Comparison of ENCODE assay signal across 10 cellular contexts in the genomic region with DNA sequence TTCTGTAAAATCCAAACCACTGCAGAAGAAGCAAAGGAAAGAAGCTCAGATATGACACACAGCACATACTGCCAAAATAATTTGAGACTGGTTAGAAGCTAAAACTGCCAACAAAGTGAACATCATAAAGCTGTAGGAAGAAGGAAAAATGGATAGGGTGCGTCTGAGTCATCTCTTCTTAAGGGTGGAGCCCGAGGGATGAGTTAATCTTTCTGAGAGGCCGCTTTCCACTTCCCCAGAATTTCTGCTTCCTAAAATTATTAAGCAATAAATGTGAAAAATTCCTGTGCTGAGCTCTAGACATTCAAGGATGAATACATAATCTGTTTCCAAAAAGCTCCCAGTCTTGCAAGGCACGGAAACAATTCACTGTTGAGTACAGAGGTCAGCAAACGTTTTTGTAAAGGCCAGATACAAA. TPM values are rescaled to one million over a fixed set of nuclear protein-coding genes. Genes with fewer than 3 reads are reported as not detected.
DNase-seq lines count a peak whose midpoint lies in the region; ATAC-seq and TF ChIP-seq lines count a peak whose summit lies in the region.
"Had no signal": no experiment of that assay in that cellular context is flagged by ENCODE, and none has a peak within 500 bp of the region (broad histone marks: within the 10 kb centered on the region; RNA-seq: fewer than 3 reads in every experiment).

No MANE protein-coding gene starts in this region.

- peak overlapping the region; percentile 40 for H2BK5ac ChIP-seq in IMR-90 (ENCODE audit: low read depth, low read length, poor library complexity, severe bottlenecking)

- dilution Hi-C loops in IMR-90 (cut with HindIII; ENCODE audit: low sequenced_read_pairs, unreplicated experiment), result no loop called here

- H3K4me3 ChIP-seq in AG04450 (ENCODE audit: low read depth, low read length) (no peak overlapping the region), IMR-90 (ENCODE audit: insufficient read depth, low read depth, low read length) (no peak overlapping the region), coronary artery (no peak overlapping the region), muscle layer of colon (ENCODE audit: low read depth in 1 of 2, low read length in 2 of 2) (no peak overlapping the region)

- H3K36me3 ChIP-seq in IMR-90 (ENCODE audit: control insufficient read depth, insufficient read depth, low read length) (peaks cover 26% of the 10 kb centered on the region), muscle layer of colon (ENCODE audit: insufficient read depth, low read length) (peaks cover 50% of the 10 kb centered on the region)

- no peak overlapping the region for H3K56ac ChIP-seq in IMR-90 (ENCODE audit: extremely low read depth, insufficient read depth, low read length)

- no peak overlapping the region for H2AFZ ChIP-seq in IMR-90 (replicated peaks; ENCODE audit: low read length, poor library complexity)

- H2BK15ac ChIP-seq in IMR-90 (ENCODE audit: low read depth, low read length), result no peak overlapping the region

- ATAC-seq in IMR-90 (ENCODE audit: low read depth), result peak; percentile 76
- no peak for ATAC-seq in HG02678 (IDR thresholded peaks at IDR 0.05; ENCODE audit: unreplicated experiment)

- no peak overlapping the region for H2AK9ac ChIP-seq in IMR-90 (replicated peaks; ENCODE audit: low read depth, low read length, poor library complexity)

- H4K5ac ChIP-seq in IMR-90 (ENCODE audit: low read depth, low read length), result no peak overlapping the region

- H4K91ac ChIP-seq in IMR-90 (ENCODE audit: insufficient read depth, low read depth, low read length), result no peak overlapping the region

- H3K4ac ChIP-seq in IMR-90 (ENCODE audit: low read depth, low read length), result peak overlapping the region; percentile 9; the same call in 1 of the 2 replicates

- no peak overlapping the region for H3K4me2 ChIP-seq in IMR-90 (ENCODE audit: low read depth, low read length)

- H3K9me3 ChIP-seq in AG04450 (ENCODE audit: control insufficient read depth, insufficient read depth, low read length) (no peaks in the 10 kb centered on the region), IMR-90 (ENCODE audit: control insufficient read depth, insufficient read depth, low read length) (no peaks in the 10 kb centered on the region), muscle layer of colon (ENCODE audit: low read length) (no peaks in the 10 kb centered on the region)

- no peak for TF ChIP-seq RAD21 in IMR-90 (IDR thresholded peaks at IDR 0.05; ENCODE audit: low read length)

- POLR2A ChIA-PET in AG04450 (lab: Yijun Ruan, JAX), result interaction anchor here (1.0 to 1.1 kb wide), 2 partner anchors 17 to 261 kb away, joined by 3 read pairs; no protein-coding TSS in a partner anchor
- POLR2A ChIA-PET in IMR-90 (lab: Charles Lee; ENCODE audit: unreplicated experiment), result no interaction called here

- intact Hi-C loops in IMR-90 (cut with micrococcal nuclease), result loop anchor here (5.0 kb wide), 1 partner anchor 330 kb away; no protein-coding TSS in a partner anchor

- CTCF ChIA-PET in AG04450 (lab: Charles Lee), result interaction anchor here (1.3 to 4.5 kb wide), 5 partner anchors 9 to 261 kb away, joined by 4 to 50 read pairs (median 7); no protein-coding TSS in a partner anchor
- CTCF ChIA-PET in IMR-90 (lab: Yijun Ruan, JAX), result interaction anchor here (1.1 to 2.1 kb wide), 2 partner anchors 238 to 262 kb away, joined by 4 to 7 read pairs; no protein-coding TSS in a partner anchor

- 0 out of 2 replicates have a peak overlapping the region, but pooled peaks have one; percentile 20 for H2AK5ac ChIP-seq in IMR-90 (ENCODE audit: low read depth, low read length)

- no CpG with 5 or more reads among the region's 5 CpGs for WGBS in IMR-90 (ENCODE audit: extremely low coverage in 2 of 2, insufficient read length in 1 of 2), 2 experiments

- H4K20me1 ChIP-seq in IMR-90 (ENCODE audit: insufficient read depth, low read length), result peaks cover 12% of the 10 kb centered on the region

- BruUV-seq in IMR-90 (replicated peaks; lab: Mats Ljungman, UMichigan), result no TSS peak

- no peak overlapping the region for H4K8ac ChIP-seq in IMR-90 (ENCODE audit: low read depth in 2 of 2, low read length in 2 of 2)

- H3K23ac ChIP-seq in IMR-90 (ENCODE audit: low read depth, low read length), result 0 out of 2 replicates have a peak overlapping the region, but pooled peaks have one; percentile 6

- peaks cover 5% of the 10 kb centered on the region for H3K4me1 ChIP-seq in IMR-90 (ENCODE audit: control insufficient read depth, insufficient read depth, low read length)
- peaks cover 7% of the 10 kb centered on the region for H3K4me1 ChIP-seq in muscle layer of colon (ENCODE audit: insufficient read depth, low read length)

- in situ Hi-C loops in IMR-90 (cut with MboI; ENCODE audit: low sequenced_read_pairs), result no loop called here

- no peak overlapping the region for H3K18ac ChIP-seq in IMR-90 (ENCODE audit: low read depth, low read length)

- 0 out of 2 replicates have a peak overlapping the region, but pooled peaks have one; percentile 68 for H3K14ac ChIP-seq in IMR-90 (replicated peaks; ENCODE audit: low read depth, low read length)

- H2BK120ac ChIP-seq in IMR-90 (ENCODE audit: low read depth, low read length), result no peak overlapping the region

- DNase-seq in AG04450 (ENCODE audit: low read depth, low spot score), result peak; percentile 49
- DNase-seq in IMR-90, result peak; percentile 90
- no peak for DNase-seq in coronary artery (ENCODE audit: low spot score)
- no peak for DNase-seq in occipital lobe (lab: John Stamatoyannopoulos, UW)
- DNase-seq in inferior parietal cortex (ENCODE audit: extremely low spot score), result no peak
- no peak for DNase-seq in NCI-H1092 treated with DMSO at 0.1 percent for 48 hours (lab: John Stamatoyannopoulos, UW)
- DNase-seq: DND-41, NCI-H345 had no signal

- H3K9ac ChIP-seq in IMR-90 (ENCODE audit: low read depth, low read length) (no peak overlapping the region), muscle layer of colon (ENCODE audit: low read length) (no peak overlapping the region)

- TF ChIP-seq POLR2A in IMR-90 (IDR thresholded peaks at IDR 0.05; ENCODE audit: low read depth, low read length), result no peak

- no peaks in the 10 kb centered on the region for H3K27me3 ChIP-seq in AG04450 (ENCODE audit: control insufficient read depth, insufficient read depth, low read length)
- no peaks in the 10 kb centered on the region for H3K27me3 ChIP-seq in IMR-90 (ENCODE audit: control insufficient read depth, insufficient read depth, low read length)
- H3K27me3 ChIP-seq in muscle layer of colon (ENCODE audit: control insufficient read depth in 1 of 2, insufficient read depth in 2 of 2, low read length in 2 of 2), result no peaks in the 10 kb centered on the region

- no peak overlapping the region for H2BK20ac ChIP-seq in IMR-90 (ENCODE audit: low read depth, low read length)

- H3K27ac ChIP-seq in AG04450 (ENCODE audit: low read depth, low read length) (peak overlapping the region; percentile 50), IMR-90 (ENCODE audit: insufficient read depth, low read length) (peak overlapping the region; percentile 51; the same call in 1 of the 2 replicates), coronary artery (peak overlapping the region; percentile 18 to 73), muscle layer of colon (ENCODE audit: low read depth, low read length) (peak overlapping the region; percentile 48)

- 0 out of 2 replicates have a peak, but pooled peaks cover 5% of the 10 kb centered on the region for H3K9me1 ChIP-seq in IMR-90 (ENCODE audit: insufficient read depth, low read length)

- no peak for TF ChIP-seq CTCF in AG04450 (IDR thresholded peaks at IDR 0.05; ENCODE audit: low read depth, low read length)
- TF ChIP-seq CTCF in IMR-90 (conservative IDR thresholded peaks at IDR 0.05; ENCODE audit: low read depth, low read length), result no peak
- TF ChIP-seq CTCF in coronary artery (IDR thresholded peaks at IDR 0.05), result no peak

- peaks cover 0 to 12% of the 10 kb centered on the region in 2 experiments; a peak in 2 of 4 replicates for H3K79me1 ChIP-seq in IMR-90 (ENCODE audit: low read depth in 1 of 2, low read length in 2 of 2)

TF ChIP-seq in IMR-90, 13 proteins besides CTCF, POLR2A, EP300 and RAD21:
- TF ChIP-seq RFX5 (IDR thresholded peaks at IDR 0.05; ENCODE audit: low read depth, low read length), result no peak
- TF ChIP-seq CEBPB (IDR thresholded peaks at IDR 0.05; ENCODE audit: low read depth, low read length), result peak; percentile 72

RNA-seq across cellular contexts. Expression of a gene that starts 20.1 kb away (rescaled TPM):
- polyA plus RNA-seq in AG04450 (2011; rRNA removed) (44.2 and 45.1 TPM in 2 replicates), IMR-90 (2012; rRNA removed) (19.9 and 22.7 TPM in 2 replicates)
- 23.4 and 36.8 TPM in 2 replicates for polyA minus RNA-seq in AG04450 (2011; rRNA and poly(A)+ RNA removed)
- total RNA-seq in IMR-90 (2012; rRNA removed) (41.4 and 55.4 TPM in 2 replicates), occipital lobe (41.0 TPM)
- 9.5 and 13.9 TPM in 2 replicates for polyA plus RNA-seq in IMR-90 (2012; cell fraction: cytosol; rRNA removed)
- polyA plus RNA-seq in IMR-90 (2012; cell fraction: nucleus; rRNA removed; ENCODE audit: low replicate concordance), result 4.2 and 13.5 TPM in 2 replicates

RNA-seq across cellular contexts. Expression of a gene that starts 36.4 kb away (rescaled TPM):
- polyA plus RNA-seq in AG04450 (2011; rRNA removed) (553 and 661 TPM in 2 replicates), IMR-90 (2012; rRNA removed) (405 and 434 TPM in 2 replicates)
- polyA minus RNA-seq in AG04450 (2011; rRNA and poly(A)+ RNA removed), result 387 and 421 TPM in 2 replicates
- total RNA-seq in IMR-90 (2012; rRNA removed) (756 and 792 TPM in 2 replicates), occipital lobe (126 TPM)
- polyA plus RNA-seq in IMR-90 (2012; cell fraction: cytosol; rRNA removed), result 135 and 138 TPM in 2 replicates
- polyA plus RNA-seq in IMR-90 (2012; cell fraction: nucleus; rRNA removed; ENCODE audit: low replicate concordance), result 70.1 and 267 TPM in 2 replicates

Comparison
In these comparisons a context has a peak if more than half of its experiments do, and no peak if none do; other contexts are left out.
1. DNase-seq: peak in AG04450 (single experiment) and IMR-90 (single experiment); none in coronary artery (single experiment), occipital lobe (single experiment), inferior parietal cortex (single experiment) and NCI-H1092 treated with DMSO at 0.1 percent for 48 hours (single experiment).
2. Peak in every context shown above with its lines, with median percentiles within 50 percentile points of each other: H3K27ac ChIP-seq.